In the genomic region with DNA sequence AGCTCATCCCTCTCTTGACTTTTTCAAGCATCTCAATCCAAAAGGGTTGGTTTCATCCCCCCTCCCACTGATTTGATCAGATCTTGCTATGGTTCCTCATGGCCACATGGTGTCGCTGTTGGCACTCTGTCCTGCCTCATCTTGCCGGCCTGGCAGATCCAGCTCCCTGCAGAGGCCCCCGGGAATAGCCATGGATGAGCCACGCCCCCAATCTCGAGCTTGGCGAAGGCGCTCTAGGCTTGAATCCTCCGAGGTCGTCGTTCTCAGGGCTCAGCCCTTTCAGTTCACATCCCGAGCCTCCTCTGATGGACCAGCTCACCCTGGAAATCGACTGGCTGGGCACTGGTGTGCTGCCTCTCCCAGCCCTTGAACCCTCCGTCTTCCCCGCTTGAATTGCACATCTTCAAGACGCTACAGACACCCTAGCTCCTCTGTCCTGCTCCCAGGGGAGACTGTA, we compare ENCODE assay signal across 1 cellular context.
A peak's percentile ranks its signal among the peaks of the same experiment; 100 is the strongest.
TF ChIP-seq lines count a peak whose summit lies in the region.

No MANE protein-coding gene starts in this region.

TF ChIP-seq in K562, 482 proteins besides CTCF, POLR2A, EP300 and RAD21 (continued from another document):
- TF ChIP-seq, protein P1, sequence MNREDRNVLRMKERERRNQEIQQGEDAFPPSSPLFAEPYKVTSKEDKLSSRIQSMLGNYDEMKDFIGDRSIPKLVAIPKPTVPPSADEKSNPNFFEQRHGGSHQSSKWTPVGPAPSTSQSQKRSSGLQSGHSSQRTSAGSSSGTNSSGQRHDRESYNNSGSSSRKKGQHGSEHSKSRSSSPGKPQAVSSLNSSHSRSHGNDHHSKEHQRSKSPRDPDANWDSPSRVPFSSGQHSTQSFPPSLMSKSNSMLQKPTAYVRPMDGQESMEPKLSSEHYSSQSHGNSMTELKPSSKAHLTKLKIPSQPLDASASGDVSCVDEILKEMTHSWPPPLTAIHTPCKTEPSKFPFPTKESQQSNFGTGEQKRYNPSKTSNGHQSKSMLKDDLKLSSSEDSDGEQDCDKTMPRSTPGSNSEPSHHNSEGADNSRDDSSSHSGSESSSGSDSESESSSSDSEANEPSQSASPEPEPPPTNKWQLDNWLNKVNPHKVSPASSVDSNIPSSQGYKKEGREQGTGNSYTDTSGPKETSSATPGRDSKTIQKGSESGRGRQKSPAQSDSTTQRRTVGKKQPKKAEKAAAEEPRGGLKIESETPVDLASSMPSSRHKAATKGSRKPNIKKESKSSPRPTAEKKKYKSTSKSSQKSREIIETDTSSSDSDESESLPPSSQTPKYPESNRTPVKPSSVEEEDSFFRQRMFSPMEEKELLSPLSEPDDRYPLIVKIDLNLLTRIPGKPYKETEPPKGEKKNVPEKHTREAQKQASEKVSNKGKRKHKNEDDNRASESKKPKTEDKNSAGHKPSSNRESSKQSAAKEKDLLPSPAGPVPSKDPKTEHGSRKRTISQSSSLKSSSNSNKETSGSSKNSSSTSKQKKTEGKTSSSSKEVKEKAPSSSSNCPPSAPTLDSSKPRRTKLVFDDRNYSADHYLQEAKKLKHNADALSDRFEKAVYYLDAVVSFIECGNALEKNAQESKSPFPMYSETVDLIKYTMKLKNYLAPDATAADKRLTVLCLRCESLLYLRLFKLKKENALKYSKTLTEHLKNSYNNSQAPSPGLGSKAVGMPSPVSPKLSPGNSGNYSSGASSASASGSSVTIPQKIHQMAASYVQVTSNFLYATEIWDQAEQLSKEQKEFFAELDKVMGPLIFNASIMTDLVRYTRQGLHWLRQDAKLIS (CRISPR knock-in tag; IDR thresholded peaks at IDR 0.05): no peak
- TF ChIP-seq GATA2 (CRISPR knock-in tag; IDR thresholded peaks at IDR 0.05) (peak; percentile 49), CAMTA2 (CRISPR knock-in tag; conservative IDR thresholded peaks at IDR 0.05) (no peak), MTA2 (IDR thresholded peaks at IDR 0.05; ENCODE audit: low read depth) (no peak), ZNF232 (CRISPR knock-in tag; IDR thresholded peaks at IDR 0.05) (no peak)
- TF ChIP-seq, protein P2, sequence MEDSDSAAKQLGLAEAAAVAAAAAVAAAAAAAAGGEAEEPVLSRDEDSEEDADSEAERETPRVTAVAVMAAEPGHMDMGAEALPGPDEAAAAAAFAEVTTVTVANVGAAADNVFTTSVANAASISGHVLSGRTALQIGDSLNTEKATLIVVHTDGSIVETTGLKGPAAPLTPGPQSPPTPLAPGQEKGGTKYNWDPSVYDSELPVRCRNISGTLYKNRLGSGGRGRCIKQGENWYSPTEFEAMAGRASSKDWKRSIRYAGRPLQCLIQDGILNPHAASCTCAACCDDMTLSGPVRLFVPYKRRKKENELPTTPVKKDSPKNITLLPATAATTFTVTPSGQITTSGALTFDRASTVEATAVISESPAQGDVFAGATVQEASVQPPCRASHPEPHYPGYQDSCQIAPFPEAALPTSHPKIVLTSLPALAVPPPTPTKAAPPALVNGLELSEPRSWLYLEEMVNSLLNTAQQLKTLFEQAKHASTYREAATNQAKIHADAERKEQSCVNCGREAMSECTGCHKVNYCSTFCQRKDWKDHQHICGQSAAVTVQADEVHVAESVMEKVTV (CRISPR knock-in tag; IDR thresholded peaks at IDR 0.05): 0 out of 2 replicates have a peak, but pooled peaks have one; percentile 16
- TF ChIP-seq, protein P3, sequence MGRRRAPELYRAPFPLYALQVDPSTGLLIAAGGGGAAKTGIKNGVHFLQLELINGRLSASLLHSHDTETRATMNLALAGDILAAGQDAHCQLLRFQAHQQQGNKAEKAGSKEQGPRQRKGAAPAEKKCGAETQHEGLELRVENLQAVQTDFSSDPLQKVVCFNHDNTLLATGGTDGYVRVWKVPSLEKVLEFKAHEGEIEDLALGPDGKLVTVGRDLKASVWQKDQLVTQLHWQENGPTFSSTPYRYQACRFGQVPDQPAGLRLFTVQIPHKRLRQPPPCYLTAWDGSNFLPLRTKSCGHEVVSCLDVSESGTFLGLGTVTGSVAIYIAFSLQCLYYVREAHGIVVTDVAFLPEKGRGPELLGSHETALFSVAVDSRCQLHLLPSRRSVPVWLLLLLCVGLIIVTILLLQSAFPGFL (CRISPR knock-in tag; IDR thresholded peaks at IDR 0.05): 0 out of 2 replicates have a peak, but pooled peaks have one; percentile 54
